In genomic region chr4:146342600-146343192, GRCh38 we compare ENCODE assay signal across 8 cellular contexts.
A peak's percentile ranks its signal among the peaks of the same experiment; 100 is the strongest.
DNase-seq lines count a peak whose midpoint lies in the region; ATAC-seq and TF ChIP-seq lines count a peak whose summit lies in the region.

No MANE protein-coding gene starts in this region.

- TF ChIP-seq CTCF in SK-N-SH (IDR thresholded peaks at IDR 0.05) (peak; percentile 68), LNCaP clone FGC (IDR thresholded peaks at IDR 0.05; ENCODE audit: control insufficient read depth, extremely low read depth, insufficient read depth) (peak; percentile 27; the same call in 1 of the 2 replicates), upper lobe of left lung (IDR thresholded peaks at IDR 0.05) (peak in 4 of 6 experiments; percentile 22 to 40 (median 28))

- H4K20me1 ChIP-seq in SK-N-SH (ENCODE audit: insufficient read depth), result no peaks in the 10 kb centered on the region

- H3K9me3 ChIP-seq in SK-N-SH (no peaks in the 10 kb centered on the region), upper lobe of left lung (no peaks in the 10 kb centered on the region)

- no peak overlapping the region for H2AFZ ChIP-seq in SK-N-SH (ENCODE audit: low read depth)

- peaks cover 5% of the 10 kb centered on the region for H3F3A ChIP-seq in SK-N-SH (replicated peaks; ENCODE audit: insufficient read depth)

- no peaks in the 10 kb centered on the region for H3K36me3 Mint-ChIP-seq in activated CD8-positive, alpha-beta T cell treated with anti-CD3 and anti-CD28 coated beads, Interleukin-2, amount 10 ng/mL, durations not matched to agents 7 days and 5 days (ENCODE audit: low read depth)

- H3K9ac ChIP-seq in SK-N-SH, result no peak overlapping the region

- no peak for TF ChIP-seq POLR2A in upper lobe of left lung (IDR thresholded peaks at IDR 0.05)

- no peak overlapping the region for H3K27ac Mint-ChIP-seq in activated CD8-positive, alpha-beta T cell treated with anti-CD3 and anti-CD28 coated beads, Interleukin-2, amount 10 ng/mL, durations not matched to agents 7 days and 5 days

- no peaks in the 10 kb centered on the region for H3K9me2 ChIP-seq in SK-N-SH

- ATAC-seq in SK-N-SH treated with all-trans-retinoic acid at 6 μM for 48 hours, result no peak
- ATAC-seq in activated CD8-positive, alpha-beta T cell treated with anti-CD3 and anti-CD28 coated beads, Interleukin-2, amount 10 ng/mL, durations not matched to agents 7 days and 5 days, result no peak
- ATAC-seq in upper lobe of left lung (ENCODE audit: low FRiP score in 2 of 2), result no peak
- ATAC-seq in HG02763 (IDR thresholded peaks at IDR 0.05; ENCODE audit: unreplicated experiment), result no peak

- H3K4me3 Mint-ChIP-seq in activated CD8-positive, alpha-beta T cell treated with anti-CD3 and anti-CD28 coated beads, Interleukin-2, amount 10 ng/mL, durations not matched to agents 7 days and 5 days, result no peak overlapping the region

- CTCF ChIA-PET in SK-N-SH (lab: Yijun Ruan, JAX), result interaction anchor here (0.5 to 5.0 kb wide), 36 partner anchors 12 to 1247 kb away, joined by 3 to 44 read pairs (median 4); partner anchors contain the start of gene SLC10A7
- CTCF ChIA-PET in activated CD8-positive, alpha-beta T cell treated with anti-CD3 and anti-CD28 coated beads, Interleukin-2, amount 10 ng/mL, durations not matched to agents 7 days and 5 days (lab: Charles Lee), result interaction anchor here (0.8 to 2.4 kb wide), 2 partner anchors 153 to 754 kb away, joined by 3 to 13 read pairs; no protein-coding TSS in a partner anchor

- peaks cover 11% of the 10 kb centered on the region for H3K4me1 Mint-ChIP-seq in activated CD8-positive, alpha-beta T cell treated with anti-CD3 and anti-CD28 coated beads, Interleukin-2, amount 10 ng/mL, durations not matched to agents 7 days and 5 days (ENCODE audit: low read depth)

- no peaks in the 10 kb centered on the region for H3K79me2 ChIP-seq in SK-N-SH (ENCODE audit: insufficient read depth)

- POLR2A ChIA-PET in SK-N-SH (lab: Yijun Ruan, JAX), result interaction anchor here (0.5 kb wide), 1 partner anchor 1249 kb away, joined by 3 read pairs; no protein-coding TSS in a partner anchor
- POLR2A ChIA-PET in activated CD8-positive, alpha-beta T cell treated with anti-CD3 and anti-CD28 coated beads, Interleukin-2, amount 10 ng/mL, durations not matched to agents 7 days and 5 days (lab: Charles Lee), result no interaction called here

- no peaks in the 10 kb centered on the region for H3K9me3 Mint-ChIP-seq in activated CD8-positive, alpha-beta T cell treated with anti-CD3 and anti-CD28 coated beads, Interleukin-2, amount 10 ng/mL, durations not matched to agents 7 days and 5 days (ENCODE audit: insufficient read depth)

- H3K4me3 ChIP-seq in SK-N-SH (ENCODE audit: low read depth in 2 of 2, low read length in 1 of 2) (no peak overlapping the region), LNCaP clone FGC (ENCODE audit: low read depth, low read length) (no peak overlapping the region), upper lobe of left lung (no peak overlapping the region)

- peaks cover 0 to 43% of the 10 kb centered on the region in 2 experiments; a peak in 2 of 4 replicates for H3K4me1 ChIP-seq in SK-N-SH (ENCODE audit: control insufficient read depth in 1 of 2, insufficient read depth in 2 of 2, low read depth in 1 of 2, low read length in 1 of 2)
- H3K4me1 ChIP-seq in upper lobe of left lung, result no peaks in the 10 kb centered on the region

- no peaks in the 10 kb centered on the region for H3K27me3 Mint-ChIP-seq in activated CD8-positive, alpha-beta T cell treated with anti-CD3 and anti-CD28 coated beads, Interleukin-2, amount 10 ng/mL, durations not matched to agents 7 days and 5 days (ENCODE audit: low read depth)

- peak; percentile 83 for TF ChIP-seq RAD21 in SK-N-SH (IDR thresholded peaks at IDR 0.05; ENCODE audit: low read length)

- no peak for TF ChIP-seq EP300 in SK-N-SH (IDR thresholded peaks at IDR 0.05; ENCODE audit: borderline replicate concordance in 1 of 2, low read depth in 1 of 2, low read length in 1 of 2)
- TF ChIP-seq EP300 in upper lobe of left lung (IDR thresholded peaks at IDR 0.05), result no peak

- 93% methylated on average over 1 of the region's 1 CpG for WGBS in SK-N-SH (ENCODE audit: low lambda C conversion rate)
- 88 to 100% methylated on average over 1 of the region's 1 CpG for WGBS in upper lobe of left lung, 2 donors

- H3K36me3 ChIP-seq in SK-N-SH (replicated peaks in 1 of 2; ENCODE audit: control insufficient read depth in 1 of 2, insufficient read depth in 2 of 2, low read length in 1 of 2), result no peaks in the 10 kb centered on the region
- no peaks in the 10 kb centered on the region for H3K36me3 ChIP-seq in upper lobe of left lung

- DNase-seq in SK-N-SH, result peak; percentile 32
- DNase-seq in LNCaP clone FGC (ENCODE audit: low read depth), result peak; percentile 41
- peak; percentile 42 for DNase-seq in activated CD8-positive, alpha-beta T cell treated with anti-CD3 and anti-CD28 coated beads, Interleukin-2, amount 10 ng/mL, durations not matched to agents 7 days and 5 days
- peak; percentile 52 for DNase-seq in inferior parietal cortex (ENCODE audit: extremely low spot score)
- DNase-seq in upper lobe of left lung, result no peak
- no peak for DNase-seq in activated T-cell treated with anti-CD3 and anti-CD28 coated beads, Interleukin-2, amount 50 U/mL, for 48 hours

- H3K27ac ChIP-seq in SK-N-SH (ENCODE audit: low read depth in 2 of 2, low read length in 1 of 2) (no peak overlapping the region), upper lobe of left lung (no peak overlapping the region)

- H3K27me3 ChIP-seq in SK-N-SH (ENCODE audit: insufficient read depth) (no peaks in the 10 kb centered on the region), upper lobe of left lung (no peaks in the 10 kb centered on the region)

- H3K4me2 ChIP-seq in SK-N-SH, result no peak overlapping the region

TF ChIP-seq in SK-N-SH, 30 proteins besides CTCF, POLR2A, EP300 and RAD21:
- TF ChIP-seq SMC3 (IDR thresholded peaks at IDR 0.05; ENCODE audit: low read depth, low read length), result peak; percentile 53
- no peak for TF ChIP-seq CHD2 (IDR thresholded peaks at IDR 0.05; ENCODE audit: low read length, partially characterized antibody)

TF ChIP-seq in SK-N-SH treated with all-trans-retinoic acid at 6 μM for 48 hours, 23 proteins besides CTCF, POLR2A, EP300 and RAD21:
- TF ChIP-seq ZFP30 (CRISPR knock-in tag; IDR thresholded peaks at IDR 0.05), result no peak

Comparison
In these comparisons a context has a peak if more than half of its experiments do, and no peak if none do; other contexts are left out.
1. DNase-seq: peak in SK-N-SH (single experiment), LNCaP clone FGC (single experiment), activated CD8-positive, alpha-beta T cell treated with anti-CD3 and anti-CD28 coated beads, Interleukin-2, amount 10 ng/mL, durations not matched to agents 7 days and 5 days (single experiment) and inferior parietal cortex (single experiment); none in upper lobe of left lung (0 of 2) and activated T-cell treated with anti-CD3 and anti-CD28 coated beads, Interleukin-2, amount 50 U/mL, for 48 hours (0 of 2).
2. Peak in every context shown above with its lines, with median percentiles within 50 percentile points of each other: CTCF ChIP-seq.